Comparison of ENCODE assay signal across 8 cellular contexts in the genomic region with DNA sequence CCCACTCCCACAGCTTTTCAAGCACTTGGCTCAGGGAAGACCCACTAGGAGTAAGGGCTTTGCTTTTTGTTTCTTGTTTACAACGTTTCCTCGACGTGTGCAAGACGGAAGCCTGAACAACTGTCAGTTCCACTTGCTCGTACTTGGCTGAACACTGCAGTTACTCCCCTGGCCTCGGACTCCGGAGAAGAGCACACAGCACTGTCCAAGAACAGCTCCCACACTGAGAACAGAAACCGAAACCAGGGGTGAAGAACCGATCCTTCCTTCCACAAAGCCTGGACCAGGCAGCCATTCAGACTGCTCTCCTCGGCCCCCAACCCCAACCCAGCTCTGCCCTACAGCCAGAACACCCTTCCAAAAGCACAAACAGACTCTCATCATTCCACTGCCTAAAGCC. TPM values are rescaled to one million over a fixed set of nuclear protein-coding genes. Genes with fewer than 3 reads are reported as not detected.
DNase-seq lines count a peak whose midpoint lies in the region; ATAC-seq and TF ChIP-seq lines count a peak whose summit lies in the region.

No MANE protein-coding gene starts in this region.

- ATAC-seq in upper lobe of right lung (peak; percentile 88), GM18517 (IDR thresholded peaks at IDR 0.05; ENCODE audit: unreplicated experiment) (no peak)

- DNase-seq in activated naive CD4-positive, alpha-beta T cell treated with anti-CD3 and anti-CD28 coated beads for 36 hours = no peak
- DNase-seq in activated naive CD4-positive, alpha-beta T cell (lab: John Stamatoyannopoulos, UW) = no peak
- DNase-seq in NOMO-1 (lab: John Stamatoyannopoulos, UW; ENCODE audit: unreplicated experiment in 2 of 2) (peak; percentile 38 to 76), dorsolateral prefrontal cortex (peak in 2 of 10 donors; percentile 48 to 53), mesothelial cell of epicardium (ENCODE audit: low spot score in 2 of 2, unreplicated experiment in 2 of 2) (no peak), upper lobe of right lung (no peak), HUDEP-2 (lab: John Stamatoyannopoulos, UW; ENCODE audit: unreplicated experiment in 76 of 76) (no peak)

- H3K9me3 Mint-ChIP-seq in activated naive CD4-positive, alpha-beta T cell treated with anti-CD3 and anti-CD28 coated beads for 36 hours = no peaks in the 10 kb centered on the region
- no peaks in the 10 kb centered on the region for H3K9me3 Mint-ChIP-seq in mesothelial cell of epicardium

- H3K27me3 ChIP-seq in dorsolateral prefrontal cortex (no peaks in the 10 kb centered on the region), upper lobe of right lung (no peaks in the 10 kb centered on the region)

- TF ChIP-seq CTCF in dorsolateral prefrontal cortex (IDR thresholded peaks at IDR 0.05 in 54 of 56, conservative IDR thresholded peaks at IDR 0.05 in 2 of 56; ENCODE audit: low read depth in 1 of 56, partially characterized antibody in 56 of 56) (no peak), mesothelial cell of epicardium (IDR thresholded peaks at IDR 0.05; ENCODE audit: unreplicated experiment) (no peak), upper lobe of right lung (IDR thresholded peaks at IDR 0.05) (no peak)

- CTCF ChIA-PET in activated naive CD4-positive, alpha-beta T cell treated with anti-CD3 and anti-CD28 coated beads for 36 hours (lab: Charles Lee) = interaction anchor here (0.9 to 1.6 kb wide), 4 partner anchors 12 to 185 kb away, joined by 3 to 4 read pairs (median 3); no protein-coding TSS in a partner anchor

- peak overlapping the region; percentile 19 to 91 (median 81) for H3K27ac ChIP-seq in dorsolateral prefrontal cortex
- peak overlapping the region; percentile 76 for H3K27ac ChIP-seq in upper lobe of right lung

- no peaks in the 10 kb centered on the region for H3K9me3 ChIP-seq in upper lobe of right lung

- H3K36me3 Mint-ChIP-seq in activated naive CD4-positive, alpha-beta T cell treated with anti-CD3 and anti-CD28 coated beads for 36 hours (ENCODE audit: low read depth) = peaks cover 4% of the 10 kb centered on the region
- peaks cover 3% of the 10 kb centered on the region for H3K36me3 Mint-ChIP-seq in mesothelial cell of epicardium

- H3K27me3 Mint-ChIP-seq in activated naive CD4-positive, alpha-beta T cell treated with anti-CD3 and anti-CD28 coated beads for 36 hours (ENCODE audit: low read depth) = no peaks in the 10 kb centered on the region
- no peaks in the 10 kb centered on the region for H3K27me3 Mint-ChIP-seq in mesothelial cell of epicardium (ENCODE audit: low read depth)

- peaks cover 83% of the 10 kb centered on the region for H3K4me1 ChIP-seq in upper lobe of right lung

- peaks cover 70% of the 10 kb centered on the region for H3K4me1 Mint-ChIP-seq in activated naive CD4-positive, alpha-beta T cell treated with anti-CD3 and anti-CD28 coated beads for 36 hours (ENCODE audit: low read depth)
- H3K4me1 Mint-ChIP-seq in mesothelial cell of epicardium = peaks cover 29% of the 10 kb centered on the region

- H3K4me3 ChIP-seq in dorsolateral prefrontal cortex (peak overlapping the region; percentile 10 to 69 (median 47)), upper lobe of right lung (peak overlapping the region; percentile 46)

- no peaks in the 10 kb centered on the region for H3K36me3 ChIP-seq in upper lobe of right lung

- no peak overlapping the region for H3K27ac Mint-ChIP-seq in activated naive CD4-positive, alpha-beta T cell treated with anti-CD3 and anti-CD28 coated beads for 36 hours
- H3K27ac Mint-ChIP-seq in mesothelial cell of epicardium = peak overlapping the region; percentile 57

- intact Hi-C loops in activated naive CD4-positive, alpha-beta T cell treated with anti-CD3 and anti-CD28 coated beads for 36 hours (cut with micrococcal nuclease) = no loop called here
- intact Hi-C loops in dorsolateral prefrontal cortex (cut with DNase I) (no loop called here), upper lobe of right lung (cut with DNase I) (no loop called here)

- peak overlapping the region; percentile 42 for H3K4me3 Mint-ChIP-seq in activated naive CD4-positive, alpha-beta T cell treated with anti-CD3 and anti-CD28 coated beads for 36 hours
- no peak overlapping the region for H3K4me3 Mint-ChIP-seq in mesothelial cell of epicardium

RNA-seq across cellular contexts. Expression of a gene that starts 25.5 kb away (rescaled TPM):
- 10 to 100 TPM; 37.3 to 38.3 TPM for total RNA-seq in activated naive CD4-positive, alpha-beta T cell treated with anti-CD3 and anti-CD28 coated beads for 36 hours
- total RNA-seq in dorsolateral prefrontal cortex (10 to 100 TPM; 18.8 to 61.7 (median 33.1) TPM), mesothelial cell of epicardium (15.8 to 18.1 TPM (median 16.7 TPM) in 3 replicates), upper lobe of right lung (44.0 TPM)

Comparison
In these comparisons a context has a peak if more than half of its experiments do, and no peak if none do; other contexts are left out.
1. DNase-seq: peak in NOMO-1 (2 of 2); none in activated naive CD4-positive, alpha-beta T cell treated with anti-CD3 and anti-CD28 coated beads for 36 hours (single experiment), activated naive CD4-positive, alpha-beta T cell (0 of 4), mesothelial cell of epicardium (0 of 2), upper lobe of right lung (single experiment) and HUDEP-2 (0 of 76).